20 cellular contexts compared by ENCODE assay signal in genomic region chr11:8989411-8989810, GRCh38. TPM values are rescaled to one million over a fixed set of nuclear protein-coding genes. Genes with fewer than 3 reads are reported as not detected.
DNase-seq lines count a peak whose midpoint lies in the region; ATAC-seq and TF ChIP-seq lines count a peak whose summit lies in the region.
"Had no signal": no experiment of that assay in that cellular context is flagged by ENCODE, and none has a peak within 500 bp of the region (broad histone marks: within the 10 kb centered on the region; RNA-seq: fewer than 3 reads in every experiment).

No MANE protein-coding gene starts in this region.

- H3K27ac Mint-ChIP-seq in activated CD4-positive, alpha-beta T cell treated with anti-CD3 and anti-CD28 coated beads for 36 hours, result no peak overlapping the region
- H3K27ac Mint-ChIP-seq: activated CD4-positive, alpha-beta memory T cell treated with anti-CD3 and anti-CD28 coated beads, Interleukin-2, amount 10 ng/mL, durations not matched to agents 7 days and 5 days; CD4-positive, alpha-beta T cell; stimulated activated memory B cell treated with anti-CD40 and anti-IgM and Interleukin-4, amounts not matched to agents 10 μg/mL and 1 μg/mL and 100 μg/mL, for 72 hours had no signal

- no peaks in the 10 kb centered on the region for H3K9me3 Mint-ChIP-seq in activated CD4-positive, alpha-beta T cell treated with anti-CD3 and anti-CD28 coated beads for 36 hours (ENCODE audit: low read depth)
- H3K9me3 Mint-ChIP-seq: activated CD4-positive, alpha-beta memory T cell treated with anti-CD3 and anti-CD28 coated beads, Interleukin-2, amount 10 ng/mL, durations not matched to agents 7 days and 5 days; CD4-positive, alpha-beta T cell; natural killer cell; stimulated activated memory B cell treated with anti-CD40 and anti-IgM and Interleukin-4, amounts not matched to agents 10 μg/mL and 1 μg/mL and 100 μg/mL, for 72 hours had no signal

- ATAC-seq in GM18498 (IDR thresholded peaks at IDR 0.05; ENCODE audit: unreplicated experiment), result no peak
- no peak for ATAC-seq in activated CD4-positive, alpha-beta T cell treated with anti-CD3 and anti-CD28 coated beads for 36 hours
- ATAC-seq: stimulated activated memory B cell treated with anti-CD40 and anti-IgM and Interleukin-4, amounts not matched to agents 10 μg/mL and 1 μg/mL and 100 μg/mL, for 72 hours had no signal

- H3K27me3 Mint-ChIP-seq in activated CD4-positive, alpha-beta T cell treated with anti-CD3 and anti-CD28 coated beads for 36 hours, result peaks cover 20% of the 10 kb centered on the region

- POLR2A ChIA-PET in activated CD4-positive, alpha-beta T cell treated with anti-CD3 and anti-CD28 coated beads for 36 hours (lab: Charles Lee), result no interaction called here

- intact Hi-C loops in activated CD4-positive, alpha-beta T cell treated with anti-CD3 and anti-CD28 coated beads for 36 hours (cut with DNase I, micrococcal nuclease), result no loop called here

- H3K4me3 Mint-ChIP-seq in activated CD4-positive, alpha-beta T cell treated with anti-CD3 and anti-CD28 coated beads for 36 hours, result no peak overlapping the region
- H3K4me3 Mint-ChIP-seq: activated CD4-positive, alpha-beta memory T cell treated with anti-CD3 and anti-CD28 coated beads, Interleukin-2, amount 10 ng/mL, durations not matched to agents 7 days and 5 days; CD4-positive, alpha-beta T cell; natural killer cell; stimulated activated memory B cell treated with anti-CD40 and anti-IgM and Interleukin-4, amounts not matched to agents 10 μg/mL and 1 μg/mL and 100 μg/mL, for 72 hours had no signal

- H3K36me3 Mint-ChIP-seq in activated CD4-positive, alpha-beta T cell treated with anti-CD3 and anti-CD28 coated beads for 36 hours (ENCODE audit: low read depth), result no peaks in the 10 kb centered on the region
- H3K36me3 Mint-ChIP-seq: natural killer cell; stimulated activated memory B cell treated with anti-CD40 and anti-IgM and Interleukin-4, amounts not matched to agents 10 μg/mL and 1 μg/mL and 100 μg/mL, for 72 hours had no signal

- peak; percentile 69 for DNase-seq in GM03348 (ENCODE audit: low spot score)
- peak; percentile 12 for DNase-seq in NOMO-1 treated with dmso at 0.1 percent for 144 hours (lab: John Stamatoyannopoulos, UW; ENCODE audit: unreplicated experiment)
- peak; percentile 17 for DNase-seq in epithelial cell of esophagus (ENCODE audit: low read depth)
- peak; percentile 36 for DNase-seq in renal cortical epithelial cell (ENCODE audit: low read depth)
- no peak for DNase-seq in NCI-H526 (lab: John Stamatoyannopoulos, UW)
- DNase-seq in NCI-H526 treated with DMSO at 0.1 percent for 48 hours (lab: John Stamatoyannopoulos, UW), result no peak
- DNase-seq in activated CD4-positive, alpha-beta T cell treated with anti-CD3 and anti-CD28 coated beads for 36 hours, result no peak
- DNase-seq: activated CD4-positive, alpha-beta memory T cell treated with anti-CD3 and anti-CD28 coated beads, Interleukin-2, amount 10 ng/mL, durations not matched to agents 7 days and 5 days; CD4-positive, alpha-beta T cell; hippocampal formation; left ventricle myocardium inferior; natural killer cell; NCI-H146; NCI-H524 treated with DMSO at 0.1 percent for 48 hours; stimulated activated CD4-positive, alpha-beta T cell treated with anti-CD3 and anti-CD28 coated beads, Interleukin-4, amount 100 ng/mL, for 1 hour had no signal

- TF ChIP-seq CTCF in epithelial cell of esophagus (IDR thresholded peaks at IDR 0.05; ENCODE audit: insufficient read depth, low read depth, low read length, missing control alignments), result no peak

- H3K4me3 ChIP-seq in epithelial cell of esophagus (ENCODE audit: low read length), result no peak overlapping the region
- H3K4me3 ChIP-seq: cardiac muscle cell, left ventricle myocardium inferior had no signal

- CTCF ChIA-PET in activated CD4-positive, alpha-beta T cell treated with anti-CD3 and anti-CD28 coated beads for 36 hours (lab: Charles Lee), result interaction anchor here (0.8 kb wide), 1 partner anchor 1099 kb away, joined by 3 read pairs; no protein-coding TSS in a partner anchor

- no peaks in the 10 kb centered on the region for H3K4me1 Mint-ChIP-seq in activated CD4-positive, alpha-beta T cell treated with anti-CD3 and anti-CD28 coated beads for 36 hours
- H3K4me1 Mint-ChIP-seq: stimulated activated memory B cell treated with anti-CD40 and anti-IgM and Interleukin-4, amounts not matched to agents 10 μg/mL and 1 μg/mL and 100 μg/mL, for 72 hours had no signal

RNA-seq across cellular contexts. Expression of gene NRIP3, which starts 14.4 kb away (rescaled TPM):
- total RNA-seq in renal cortical epithelial cell, result 2.7 and 16.8 TPM in 2 replicates
- total RNA-seq in activated CD4-positive, alpha-beta T cell treated with anti-CD3 and anti-CD28 coated beads for 36 hours, result 1 to 10 TPM; 2.1 to 2.2 TPM

RNA-seq across cellular contexts. Expression of gene TMEM9B, which starts 25.2 kb away (rescaled TPM):
- total RNA-seq in renal cortical epithelial cell, result 38.7 and 52.4 TPM in 2 replicates
- total RNA-seq in activated CD4-positive, alpha-beta T cell treated with anti-CD3 and anti-CD28 coated beads for 36 hours, result 10 to 100 TPM in 1 of 2 experiments, 1 to 10 TPM in 1; 9.9 to 13.1 TPM

RNA-seq across cellular contexts. Expression of gene ASCL3, which starts 46.6 kb away (rescaled TPM):
- total RNA-seq in renal cortical epithelial cell, result not detected in 2 replicates
- total RNA-seq in activated CD4-positive, alpha-beta T cell treated with anti-CD3 and anti-CD28 coated beads for 36 hours, result not detected
- total RNA-seq: activated CD4-positive, alpha-beta memory T cell treated with anti-CD3 and anti-CD28 coated beads, Interleukin-2, amount 10 ng/mL, durations not matched to agents 7 days and 5 days; cardiac muscle cell; CD4-positive, alpha-beta T cell; G401; left ventricle myocardium inferior; natural killer cell; T-helper 2 cell treated with Interferon-gamma antibody and Interleukin-4, amounts not matched to agents 100 ng/mL and 5 ng/mL, for 36 hours had no signal

RNA-seq across cellular contexts. Expression of gene C11orf16, which starts 56.7 kb away (rescaled TPM):
- total RNA-seq in renal cortical epithelial cell, result not detected in 2 replicates
- total RNA-seq in activated CD4-positive, alpha-beta T cell treated with anti-CD3 and anti-CD28 coated beads for 36 hours, result not detected
- total RNA-seq: activated CD4-positive, alpha-beta memory T cell treated with anti-CD3 and anti-CD28 coated beads, Interleukin-2, amount 10 ng/mL, durations not matched to agents 7 days and 5 days; cardiac muscle cell; CD4-positive, alpha-beta T cell; G401; left ventricle myocardium inferior; natural killer cell; T-helper 2 cell treated with Interferon-gamma antibody and Interleukin-4, amounts not matched to agents 100 ng/mL and 5 ng/mL, for 36 hours had no signal

Comparison
In these comparisons a context has a peak if more than half of its experiments do, and no peak if none do; other contexts are left out.
1. DNase-seq: peak in GM03348 (single experiment), NOMO-1 treated with dmso at 0.1 percent for 144 hours (single experiment), epithelial cell of esophagus (single experiment) and renal cortical epithelial cell (single experiment); none in NCI-H526 (0 of 2), NCI-H526 treated with DMSO at 0.1 percent for 48 hours (single experiment) and activated CD4-positive, alpha-beta T cell treated with anti-CD3 and anti-CD28 coated beads for 36 hours (single experiment).